In the genomic region with DNA sequence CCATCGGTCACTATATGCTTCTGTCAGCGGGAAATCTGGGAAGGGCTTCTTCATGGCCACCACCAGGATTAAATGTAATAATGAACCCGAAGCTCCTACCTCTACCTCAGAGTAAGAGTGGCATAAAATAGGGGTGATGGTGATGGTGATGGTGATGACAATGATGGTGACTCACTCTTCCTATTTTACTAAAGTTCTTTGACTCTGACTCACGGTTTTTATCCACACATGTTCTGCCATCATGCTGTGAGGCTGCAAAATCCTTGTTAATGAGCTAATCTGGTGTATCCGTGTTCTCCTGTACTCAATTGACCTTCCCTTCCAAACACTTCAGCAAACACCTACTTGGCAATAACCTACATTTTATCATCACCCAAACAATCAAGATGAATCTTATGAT, we compare ENCODE assay signal across 16 cellular contexts. TPM values are rescaled to one million over a fixed set of nuclear protein-coding genes. Genes with fewer than 3 reads are reported as not detected.
DNase-seq lines count a peak whose midpoint lies in the region; ATAC-seq and TF ChIP-seq lines count a peak whose summit lies in the region.
"Had no signal": no experiment of that assay in that cellular context is flagged by ENCODE, and none has a peak within 500 bp of the region (broad histone marks: within the 10 kb centered on the region; RNA-seq: fewer than 3 reads in every experiment).

No MANE protein-coding gene starts in this region.

- H3K79me2 ChIP-seq in OCI-LY7 (ENCODE audit: insufficient read depth, low read depth, low read length), result no peaks in the 10 kb centered on the region

- H3K27me3 ChIP-seq in HAP-1 (ENCODE audit: low read depth), result no peaks in the 10 kb centered on the region
- H3K27me3 ChIP-seq: tibial nerve had no signal

- H3K27me3 Mint-ChIP-seq in stimulated activated naive CD8-positive, alpha-beta T cell treated with anti-CD3 and anti-CD28 coated beads, Interleukin-15, amount 100 ng/mL, for 72 hours, result no peaks in the 10 kb centered on the region
- H3K27me3 Mint-ChIP-seq: activated CD4-positive, alpha-beta memory T cell treated with anti-CD3 and anti-CD28 coated beads, Interleukin-2, amount 10 ng/mL, durations not matched to agents 7 days and 5 days; activated naive CD4-positive, alpha-beta T cell treated with anti-CD3 and anti-CD28 coated beads, Interleukin-2, amount 10 ng/mL, durations not matched to agents 7 days and 5 days had no signal

- H2AFZ ChIP-seq in OCI-LY7 (ENCODE audit: low read length), result no peak overlapping the region

- peaks cover 26% of the 10 kb centered on the region for H3K4me1 Mint-ChIP-seq in stimulated activated naive CD8-positive, alpha-beta T cell treated with anti-CD3 and anti-CD28 coated beads, Interleukin-15, amount 100 ng/mL, for 72 hours
- H3K4me1 Mint-ChIP-seq: B cell, memory B cell had no signal

- intact Hi-C loops in OCI-LY7 (cut with micrococcal nuclease; ENCODE audit: unreplicated experiment), result no loop called here

- in situ Hi-C loops in HAP-1 (cut with MboI; ENCODE audit: low sequenced_read_pairs), result no loop called here

- peaks cover 3% of the 10 kb centered on the region; the same call in 1 of the 2 replicates for H3K9me3 ChIP-seq in HAP-1
- H3K9me3 ChIP-seq in OCI-LY7 (ENCODE audit: low read length), result peaks cover 4% of the 10 kb centered on the region; the same call in 1 of the 2 replicates

- peaks cover 4 to 18% of the 10 kb centered on the region in 2 donors for H3K9me3 Mint-ChIP-seq in activated naive CD4-positive, alpha-beta T cell treated with anti-CD3 and anti-CD28 coated beads, Interleukin-2, amount 50 U/mL, for 72 hours
- H3K9me3 Mint-ChIP-seq in stimulated activated naive CD8-positive, alpha-beta T cell treated with anti-CD3 and anti-CD28 coated beads, Interleukin-15, amount 100 ng/mL, for 72 hours, result peaks cover 13 to 15% of the 10 kb centered on the region in 2 donors

- no peaks in the 10 kb centered on the region for H3K9me2 ChIP-seq in OCI-LY7 (ENCODE audit: insufficient read depth, low read length)

- no peak for DNase-seq in activated naive CD4-positive, alpha-beta T cell treated with anti-CD3 and anti-CD28 coated beads, Interleukin-2, amount 50 U/mL, for 72 hours (ENCODE audit: low spot score in 2 of 2)
- no peak for DNase-seq in activated naive CD4-positive, alpha-beta T cell treated with Interleukin-2 at 50 U/mL for 16 hours
- DNase-seq in NCI-H226 (peak; percentile 50), epithelial cell of proximal tubule (ENCODE audit: low read depth) (peak; percentile 65), HAP-1 (ENCODE audit: low spot score in 2 of 2) (no peak), OCI-LY7 (ENCODE audit: low spot score) (no peak), GM10248 (ENCODE audit: extremely low spot score) (no peak)
- DNase-seq in stimulated activated naive CD8-positive, alpha-beta T cell treated with anti-CD3 and anti-CD28 coated beads, Interleukin-15, amount 100 ng/mL, for 72 hours, result no peak
- DNase-seq: activated CD4-positive, alpha-beta memory T cell treated with anti-CD3 and anti-CD28 coated beads, Interleukin-2, amount 10 ng/mL, durations not matched to agents 7 days and 5 days; activated naive CD4-positive, alpha-beta T cell treated with anti-CD3 and anti-CD28 coated beads, Interleukin-2, amount 10 ng/mL, durations not matched to agents 7 days and 5 days; DMS79 treated with DMSO at 0.1 percent for 48 hours; SHP77 treated with DMSO at 0.1 percent for 48 hours; T1000 had no signal

- POLR2A ChIA-PET in OCI-LY7 (lab: Charles Lee) (interaction anchor here (0.9 to 1.3 kb wide), 2 partner anchors 12 to 26 kb away, joined by 3 read pairs; no protein-coding TSS in a partner anchor), GM10248 (lab: Yijun Ruan, JAX) (no interaction called here)

- no peak overlapping the region for H3K27ac Mint-ChIP-seq in activated naive CD4-positive, alpha-beta T cell treated with anti-CD3 and anti-CD28 coated beads, Interleukin-2, amount 50 U/mL, for 72 hours
- no peak overlapping the region for H3K27ac Mint-ChIP-seq in stimulated activated naive CD8-positive, alpha-beta T cell treated with anti-CD3 and anti-CD28 coated beads, Interleukin-15, amount 100 ng/mL, for 72 hours
- H3K27ac Mint-ChIP-seq: activated CD4-positive, alpha-beta memory T cell treated with anti-CD3 and anti-CD28 coated beads, Interleukin-2, amount 10 ng/mL, durations not matched to agents 7 days and 5 days; activated naive CD4-positive, alpha-beta T cell treated with anti-CD3 and anti-CD28 coated beads, Interleukin-2, amount 10 ng/mL, durations not matched to agents 7 days and 5 days; B cell; memory B cell had no signal

- H3K27ac ChIP-seq in OCI-LY7 (ENCODE audit: low read depth, low read length, poor library complexity, severe bottlenecking), result no peak overlapping the region
- H3K27ac ChIP-seq: tibial nerve had no signal

- BruUV-seq in OCI-LY7 (replicated peaks; lab: Mats Ljungman, UMichigan), result no TSS peak

- TF ChIP-seq CTCF in epithelial cell of proximal tubule (conservative IDR thresholded peaks at IDR 0.05; ENCODE audit: low read depth, low read length), result no peak
- no peak for TF ChIP-seq CTCF in OCI-LY7 (conservative IDR thresholded peaks at IDR 0.05; ENCODE audit: low read length)
- TF ChIP-seq CTCF in GM10248 (IDR thresholded peaks at IDR 0.05; ENCODE audit: control extremely low read depth, extremely low read depth, low read depth, missing control alignments), result no peak

- H3K4me3 ChIP-seq in epithelial cell of proximal tubule (ENCODE audit: low read depth, low read length) (no peak overlapping the region), HAP-1 (no peak overlapping the region), OCI-LY7 (ENCODE audit: low read depth, low read length, poor library complexity, severe bottlenecking) (no peak overlapping the region)
- H3K4me3 ChIP-seq: tibial nerve had no signal

- no peaks in the 10 kb centered on the region for H4K20me1 ChIP-seq in OCI-LY7 (ENCODE audit: insufficient read depth, low read length)

- peaks cover 8 to 9% of the 10 kb centered on the region in 2 donors for H3K36me3 Mint-ChIP-seq in activated naive CD4-positive, alpha-beta T cell treated with anti-CD3 and anti-CD28 coated beads, Interleukin-2, amount 50 U/mL, for 72 hours

- CTCF ChIA-PET in OCI-LY7 (lab: Charles Lee; ENCODE audit: unreplicated experiment) (no interaction called here), GM10248 (lab: Yijun Ruan, JAX) (interaction anchor here (1.2 kb wide), 1 partner anchor 12 kb away, joined by 5 read pairs; no protein-coding TSS in a partner anchor)

- H3K4me1 ChIP-seq in HAP-1, result peaks cover 5% of the 10 kb centered on the region
- H3K4me1 ChIP-seq in OCI-LY7 (ENCODE audit: insufficient read depth, low read length, poor library complexity, severe bottlenecking), result no peaks in the 10 kb centered on the region

- ATAC-seq in activated naive CD4-positive, alpha-beta T cell treated with anti-CD3 and anti-CD28 coated beads, Interleukin-2, amount 50 U/mL, for 72 hours, result peak; percentile 87 to 89
- ATAC-seq in stimulated activated naive CD8-positive, alpha-beta T cell treated with anti-CD3 and anti-CD28 coated beads, Interleukin-15, amount 100 ng/mL, for 72 hours, result peak; percentile 46

- H3K36me3 ChIP-seq in HAP-1 (replicated peaks) (no peaks in the 10 kb centered on the region), OCI-LY7 (ENCODE audit: insufficient read depth, low read length) (no peaks in the 10 kb centered on the region)
- H3K36me3 ChIP-seq: tibial nerve had no signal

- H3K4me2 ChIP-seq in OCI-LY7 (ENCODE audit: low read length), result no peak overlapping the region

- H3K4me3 Mint-ChIP-seq in stimulated activated naive CD8-positive, alpha-beta T cell treated with anti-CD3 and anti-CD28 coated beads, Interleukin-15, amount 100 ng/mL, for 72 hours, result no peak overlapping the region
- H3K4me3 Mint-ChIP-seq: activated CD4-positive, alpha-beta memory T cell treated with anti-CD3 and anti-CD28 coated beads, Interleukin-2, amount 10 ng/mL, durations not matched to agents 7 days and 5 days; activated naive CD4-positive, alpha-beta T cell treated with anti-CD3 and anti-CD28 coated beads, Interleukin-2, amount 10 ng/mL, durations not matched to agents 7 days and 5 days; B cell; memory B cell had no signal

RNA-seq across cellular contexts. Expression of gene FOXP1, which starts 18.3 kb away (rescaled TPM):
- 100 to 1,000 TPM; 119 to 199 TPM for total RNA-seq in activated naive CD4-positive, alpha-beta T cell treated with anti-CD3 and anti-CD28 coated beads, Interleukin-2, amount 50 U/mL, for 72 hours
- total RNA-seq in epithelial cell of proximal tubule (26.1 and 63.9 TPM in 2 replicates), OCI-LY7 (2022) (151 and 168 TPM in 2 replicates)
- 67.2 and 87.3 TPM in 2 replicates for total RNA-seq in OCI-LY7 (2014; rRNA removed; shearing (Covaris generic))

Comparison
In these comparisons a context has a peak if more than half of its experiments do, and no peak if none do; other contexts are left out.
1. DNase-seq: peak in NCI-H226 (single experiment) and epithelial cell of proximal tubule (single experiment); none in activated naive CD4-positive, alpha-beta T cell treated with anti-CD3 and anti-CD28 coated beads, Interleukin-2, amount 50 U/mL, for 72 hours (0 of 2), activated naive CD4-positive, alpha-beta T cell treated with Interleukin-2 at 50 U/mL for 16 hours (single experiment), stimulated activated naive CD8-positive, alpha-beta T cell treated with anti-CD3 and anti-CD28 coated beads, Interleukin-15, amount 100 ng/mL, for 72 hours (0 of 2), HAP-1 (0 of 2), OCI-LY7 (single experiment) and GM10248 (single experiment).